17 cellular contexts compared by ENCODE assay signal in genomic region chr1:242847390-242847993, GRCh38.
DNase-seq lines count a peak whose midpoint lies in the region; ATAC-seq and TF ChIP-seq lines count a peak whose summit lies in the region.
"Had no signal": no experiment of that assay in that cellular context is flagged by ENCODE, and none has a peak within 500 bp of the region (broad histone marks: within the 10 kb centered on the region; RNA-seq: fewer than 3 reads in every experiment).

No MANE protein-coding gene starts in this region.

- no peak for TF ChIP-seq RAD21 in Ishikawa (IDR thresholded peaks at IDR 0.05; ENCODE audit: low read depth)

- H3K4me3 ChIP-seq in fibroblast of pulmonary artery (replicated peaks; ENCODE audit: low read depth, low read length) (no peak overlapping the region), PC-9 (no peak overlapping the region)
- H3K4me3 ChIP-seq: BLaER1 had no signal

- intact Hi-C loops in natural killer cell (cut with micrococcal nuclease) (no loop called here), PC-9 (cut with micrococcal nuclease; ENCODE audit: unreplicated experiment) (no loop called here)

- H3K9me3 ChIP-seq in PC-9 (ENCODE audit: insufficient read depth, low read depth) = no peaks in the 10 kb centered on the region

- no peaks in the 10 kb centered on the region for H3K27me3 Mint-ChIP-seq in natural killer cell (ENCODE audit: low read depth in 2 of 2)
- H3K27me3 Mint-ChIP-seq: activated CD4-positive, alpha-beta T cell treated with anti-CD3 and anti-CD28 coated beads, Interleukin-2, amount 10 ng/mL, durations not matched to agents 24 days and 14 days; natural killer cell treated with Interleukin-12 subunit alpha and Interleukin-12 subunit beta and Interleukin-15 and Interleukin-18, amount 100 ng/mL, for 72 hours had no signal

- no peaks in the 10 kb centered on the region for H3K36me3 ChIP-seq in PC-9 (ENCODE audit: low read depth)
- H3K36me3 ChIP-seq: BLaER1 had no signal

- no peak overlapping the region for H3K4me3 Mint-ChIP-seq in natural killer cell
- H3K4me3 Mint-ChIP-seq: activated CD4-positive, alpha-beta T cell treated with anti-CD3 and anti-CD28 coated beads, Interleukin-2, amount 10 ng/mL, durations not matched to agents 24 days and 14 days; activated T-cell treated with anti-CD3 and anti-CD28 coated beads, Interleukin-2, amount 50 U/mL, for 4 hours; natural killer cell treated with Interleukin-12 subunit alpha and Interleukin-12 subunit beta and Interleukin-15 and Interleukin-18, amount 100 ng/mL, for 72 hours had no signal

- POLR2A ChIA-PET in PC-9 (lab: Charles Lee; ENCODE audit: unreplicated experiment) (no interaction called here), RWPE1 (lab: Yijun Ruan, JAX; ENCODE audit: low non-redundant PET) (no interaction called here)

- H3K79me2 ChIP-seq in PC-9 (ENCODE audit: low read depth) = no peaks in the 10 kb centered on the region

- no peak overlapping the region for H3K4me2 ChIP-seq in PC-9
- H3K4me2 ChIP-seq: BLaER1 had no signal

- no peaks in the 10 kb centered on the region for H3K9me2 ChIP-seq in PC-9 (ENCODE audit: insufficient read depth)

- no peaks in the 10 kb centered on the region for H3K36me3 Mint-ChIP-seq in natural killer cell
- H3K36me3 Mint-ChIP-seq: natural killer cell treated with Interleukin-12 subunit alpha and Interleukin-12 subunit beta and Interleukin-15 and Interleukin-18, amount 100 ng/mL, for 72 hours had no signal

- no peak for TF ChIP-seq EP300 in Ishikawa (IDR thresholded peaks at IDR 0.05; ENCODE audit: borderline replicate concordance)

- no peaks in the 10 kb centered on the region for H3K4me1 ChIP-seq in PC-9 (replicated peaks; ENCODE audit: insufficient read depth)
- H3K4me1 ChIP-seq: BLaER1 had no signal

- H3K4me1 Mint-ChIP-seq in natural killer cell = no peaks in the 10 kb centered on the region
- H3K4me1 Mint-ChIP-seq: activated CD4-positive, alpha-beta T cell treated with anti-CD3 and anti-CD28 coated beads, Interleukin-2, amount 10 ng/mL, durations not matched to agents 24 days and 14 days had no signal

- CTCF ChIA-PET in PC-9 (lab: Charles Lee) = no interaction called here
- CTCF ChIA-PET in RWPE1 (lab: Yijun Ruan, JAX) = interaction anchor here (0.5 kb wide), 1 partner anchor 474 kb away, joined by 4 read pairs; no protein-coding TSS in a partner anchor

- H3F3A ChIP-seq in PC-9 (ENCODE audit: insufficient read depth, low read depth) = no peaks in the 10 kb centered on the region

- no peaks in the 10 kb centered on the region for H3K27me3 ChIP-seq in PC-9 (ENCODE audit: insufficient read depth, low read depth)
- H3K27me3 ChIP-seq: BLaER1 had no signal

- no peak overlapping the region for H3K27ac Mint-ChIP-seq in natural killer cell
- H3K27ac Mint-ChIP-seq: activated CD4-positive, alpha-beta T cell treated with anti-CD3 and anti-CD28 coated beads, Interleukin-2, amount 10 ng/mL, durations not matched to agents 24 days and 14 days; natural killer cell treated with Interleukin-12 subunit alpha and Interleukin-12 subunit beta and Interleukin-15 and Interleukin-18, amount 100 ng/mL, for 72 hours had no signal

- peaks cover 11 to 16% of the 10 kb centered on the region in 2 donors for H3K9me3 Mint-ChIP-seq in natural killer cell

- H3K27ac ChIP-seq in PC-9 = no peak overlapping the region
- no peak overlapping the region for H3K27ac ChIP-seq in RWPE1
- H3K27ac ChIP-seq: BLaER1 had no signal

- no peak overlapping the region for H2AFZ ChIP-seq in PC-9

- ATAC-seq in natural killer cell = no peak
- ATAC-seq: activated T-cell treated with anti-CD3 and anti-CD28 coated beads, Interleukin-2, amount 50 U/mL, for 4 hours; natural killer cell treated with Interleukin-12 subunit alpha and Interleukin-12 subunit beta and Interleukin-15 and Interleukin-18, amount 100 ng/mL, for 72 hours had no signal

- TF ChIP-seq CTCF in fibroblast of pulmonary artery (IDR thresholded peaks at IDR 0.05; ENCODE audit: low read length, missing control alignments) = no peak
- TF ChIP-seq CTCF in natural killer cell (IDR thresholded peaks at IDR 0.05) = no peak
- TF ChIP-seq CTCF in PC-9 (conservative IDR thresholded peaks at IDR 0.05) = no peak
- TF ChIP-seq CTCF in RWPE1 (conservative IDR thresholded peaks at IDR 0.05; ENCODE audit: low read depth) = no peak

- no TSS peak for BruUV-seq in PC-9 (replicated peaks; lab: Mats Ljungman, UMichigan)

- DNase-seq in CD1c-positive myeloid dendritic cell (ENCODE audit: extremely low spot score) (peak; percentile 1), SKM-1 (lab: John Stamatoyannopoulos, UW; ENCODE audit: unreplicated experiment) (peak; percentile 27), fibroblast of pulmonary artery (ENCODE audit: low read depth) (peak; percentile 19), natural killer cell (no peak), PC-9 (no peak), NCI-H2196 treated with DMSO at 0.1 percent for 48 hours (lab: John Stamatoyannopoulos, UW; ENCODE audit: unreplicated experiment) (no peak), RWPE1 (ENCODE audit: low spot score) (no peak)
- DNase-seq: activated T-cell treated with anti-CD3 and anti-CD28 coated beads, Interleukin-2, amount 50 U/mL, for 4 hours; amygdala; kidney glomerular epithelial cell; NCI-H187; NCI-H82; T-helper 1 cell had no signal

- H4K20me1 ChIP-seq in PC-9 (ENCODE audit: insufficient read depth) = no peaks in the 10 kb centered on the region
- H4K20me1 ChIP-seq: BLaER1 had no signal

TF ChIP-seq in Ishikawa, 13 proteins besides CTCF, POLR2A, EP300 and RAD21:
- peak; percentile 81 for TF ChIP-seq REST (IDR thresholded peaks at IDR 0.05; ENCODE audit: low read depth)
- no peak for TF ChIP-seq YY1 (IDR thresholded peaks at IDR 0.05; ENCODE audit: low read depth)

Comparison
In these comparisons a context has a peak if more than half of its experiments do, and no peak if none do; other contexts are left out.
1. DNase-seq: peak in CD1c-positive myeloid dendritic cell (single experiment), SKM-1 (single experiment) and fibroblast of pulmonary artery (single experiment); none in natural killer cell (single experiment), PC-9 (0 of 2), NCI-H2196 treated with DMSO at 0.1 percent for 48 hours (single experiment) and RWPE1 (single experiment).